ENCODE assay signal across 26 cellular contexts in genomic region chr5:4981612-4982011, GRCh38.
"Had no signal": no experiment of that assay in that cellular context is flagged by ENCODE, and none has a peak within 500 bp of the region (broad histone marks: within the 10 kb centered on the region; RNA-seq: fewer than 3 reads in every experiment).

No MANE protein-coding gene starts in this region.

- H3K27ac ChIP-seq: colonic mucosa, coronary artery, dorsolateral prefrontal cortex, epithelial cell of prostate, esophagus muscularis mucosa, esophagus squamous epithelium, foreskin keratinocyte, gastrocnemius medialis, gastroesophageal sphincter, heart left ventricle, heart right ventricle had no signal

- H3K36me3 ChIP-seq: colonic mucosa, esophagus muscularis mucosa, esophagus squamous epithelium, gastrocnemius medialis, gastroesophageal sphincter, heart left ventricle, heart right ventricle had no signal

- DNase-seq: colonic mucosa; cortex of kidney; dermis blood vessel endothelial cell; dorsolateral prefrontal cortex; effector CD4-positive, alpha-beta T cell; effector CD8-positive, alpha-beta T cell; effector memory CD4-positive, alpha-beta T cell; effector memory CD8-positive, alpha-beta T cell; endodermal cell; erythroblast; esophagus squamous epithelium; foreskin fibroblast; foreskin keratinocyte; foreskin melanocyte; gastrocnemius medialis; glutamatergic neuron; head of caudate nucleus; heart left ventricle; heart right ventricle had no signal

- FAIRE-seq: colon, endothelial cell of umbilical vein had no signal

- H3K9me3 ChIP-seq: colonic mucosa, esophagus muscularis mucosa, esophagus squamous epithelium, gastrocnemius medialis, gastroesophageal sphincter, heart left ventricle, heart right ventricle had no signal

- H3K4me1 ChIP-seq: colonic mucosa, esophagus muscularis mucosa, esophagus squamous epithelium, foreskin keratinocyte, gastrocnemius medialis, gastroesophageal sphincter, heart right ventricle had no signal

- H3K4me3 ChIP-seq: colonic mucosa, coronary artery, dorsolateral prefrontal cortex, esophagus muscularis mucosa, esophagus squamous epithelium, gastrocnemius medialis, gastroesophageal sphincter, heart left ventricle, heart right ventricle had no signal

- ATAC-seq: effector memory CD8-positive, alpha-beta T cell; esophagus mucosa; foreskin keratinocyte; gastrocnemius medialis; gastroesophageal sphincter; heart left ventricle; heart right ventricle had no signal
